ENCODE assay signal across 12 cellular contexts in genomic region chr19:11361037-11361770, GRCh38. TPM values are rescaled to one million over a fixed set of nuclear protein-coding genes. Genes with fewer than 3 reads are reported as not detected.
DNase-seq lines count a peak whose midpoint lies in the region; ATAC-seq and TF ChIP-seq lines count a peak whose summit lies in the region.
"Had no signal": no experiment of that assay in that cellular context is flagged by ENCODE, and none has a peak within 500 bp of the region (broad histone marks: within the 10 kb centered on the region; RNA-seq: fewer than 3 reads in every experiment).

No MANE protein-coding gene starts in this region.

- in situ Hi-C loops in mammary epithelial cell (cut with MboI; ENCODE audit: low sequenced_read_pairs in 2 of 2): no loop called here
- in situ Hi-C loops in KBM-7 (cut with MboI; ENCODE audit: low pct_unique_long_range_greater_than_20kb, low sequenced_read_pairs): no loop called here
- in situ Hi-C loops in GM13977 (cut with MboI; ENCODE audit: low pct_unique_long_range_greater_than_20kb, low sequenced_read_pairs, unreplicated experiment): no loop called here

- 41% methylated on average over 24 of the region's 43 CpGs for WGBS in mammary epithelial cell (ENCODE audit: low coverage, missing lambda C conversion rate)
- WGBS in upper lobe of left lung, 2 donors: 68 to 75% methylated on average over 40 to 42 of the region's 43 CpGs

- no peaks in the 10 kb centered on the region for H4K20me1 ChIP-seq in mammary epithelial cell (ENCODE audit: insufficient read depth, low read length)

- peak; percentile 36 for DNase-seq in activated naive CD8-positive, alpha-beta T cell treated with anti-CD3 and anti-CD28 coated beads, Interleukin-2, amount 50 U/mL, for 24 hours
- DNase-seq in activated naive CD8-positive, alpha-beta T cell treated with anti-CD3 and anti-CD28 coated beads for 36 hours: no peak
- DNase-seq in mammary epithelial cell (no peak), left kidney (ENCODE audit: low read depth, low spot score) (peak; percentile 93), upper lobe of left lung (peak; percentile 73 to 85), KBM-7 (no peak), GM13977 (ENCODE audit: low spot score) (no peak), RKO (ENCODE audit: low spot score) (no peak)
- DNase-seq: MV-4-11; stimulated activated naive B cell treated with anti-CD40 and anti-IgM and Interleukin-4, amounts not matched to agents 10 μg/mL and 1 μg/mL and 100 μg/mL, for 72 hours had no signal

- TF ChIP-seq CTCF in mammary epithelial cell (conservative IDR thresholded peaks at IDR 0.05 in 1 of 2, IDR thresholded peaks at IDR 0.05 in 1 of 2; ENCODE audit: extremely low read depth in 1 of 2, insufficient read depth in 1 of 2, low read depth in 1 of 2, low read length in 2 of 2): no peak
- TF ChIP-seq CTCF in upper lobe of left lung (IDR thresholded peaks at IDR 0.05): no peak
- no peak for TF ChIP-seq CTCF in GM13977 (IDR thresholded peaks at IDR 0.05; ENCODE audit: extremely low read depth, insufficient read depth, missing control alignments)

- no peaks in the 10 kb centered on the region for H3K36me3 Mint-ChIP-seq in activated naive CD8-positive, alpha-beta T cell treated with anti-CD3 and anti-CD28 coated beads, Interleukin-2, amount 50 U/mL, for 24 hours (ENCODE audit: low read depth)
- no peaks in the 10 kb centered on the region for H3K36me3 Mint-ChIP-seq in activated naive CD8-positive, alpha-beta T cell treated with anti-CD3 and anti-CD28 coated beads for 36 hours

- H3K27ac ChIP-seq in mammary epithelial cell (ENCODE audit: insufficient read depth, low read depth, low read length): no peak overlapping the region
- no peak overlapping the region for H3K27ac ChIP-seq in upper lobe of left lung
- H3K27ac ChIP-seq: epithelial cell of prostate had no signal

- H3K9me3 ChIP-seq in mammary epithelial cell (replicated peaks; ENCODE audit: insufficient read depth, low read length) (no peaks in the 10 kb centered on the region), upper lobe of left lung (no peaks in the 10 kb centered on the region)

- H3K4me2 ChIP-seq in mammary epithelial cell (ENCODE audit: insufficient read depth, low read depth, low read length): peak overlapping the region; percentile 61

- intact Hi-C loops in mammary epithelial cell (cut with micrococcal nuclease): no loop called here

- dilution Hi-C loops in mammary epithelial cell (cut with HindIII; ENCODE audit: low sequenced_read_pairs): no loop called here

- CTCF ChIA-PET in mammary epithelial cell (lab: Charles Lee; ENCODE audit: low non-redundant PET): no interaction called here

- H3K4me1 ChIP-seq in mammary epithelial cell (ENCODE audit: insufficient read depth, low read length): peaks cover 6% of the 10 kb centered on the region
- peaks cover 2 to 8% (median 4%) of the 10 kb centered on the region in 4 donors for H3K4me1 ChIP-seq in upper lobe of left lung

- peak overlapping the region; percentile 32 for H2AFZ ChIP-seq in mammary epithelial cell (ENCODE audit: low read depth, low read length)

- H3K36me3 ChIP-seq in mammary epithelial cell (ENCODE audit: insufficient read depth, low read length) (no peaks in the 10 kb centered on the region), upper lobe of left lung (peaks cover 3 to 61% (median 39%) of the 10 kb centered on the region in 4 donors)

- H3K27me3 ChIP-seq in mammary epithelial cell (ENCODE audit: insufficient read depth, low read length) (no peaks in the 10 kb centered on the region), upper lobe of left lung (no peaks in the 10 kb centered on the region)

- H3K4me3 ChIP-seq in mammary epithelial cell (replicated peaks in 1 of 3; ENCODE audit: insufficient read depth in 1 of 3, low read depth in 2 of 3, low read length in 3 of 3) (no peak overlapping the region), upper lobe of left lung (peak overlapping the region in 1 of 4 donors; percentile 19)

- no peak overlapping the region for H3K4me3 Mint-ChIP-seq in activated naive CD8-positive, alpha-beta T cell treated with anti-CD3 and anti-CD28 coated beads, Interleukin-2, amount 50 U/mL, for 24 hours
- no peak overlapping the region for H3K4me3 Mint-ChIP-seq in activated naive CD8-positive, alpha-beta T cell treated with anti-CD3 and anti-CD28 coated beads for 36 hours
- H3K4me3 Mint-ChIP-seq: activated naive CD8-positive, alpha-beta T cell; stimulated activated naive B cell treated with anti-CD40 and anti-IgM and Interleukin-4, amounts not matched to agents 10 μg/mL and 1 μg/mL and 100 μg/mL, for 72 hours had no signal

- no peaks in the 10 kb centered on the region for H3K27me3 Mint-ChIP-seq in activated naive CD8-positive, alpha-beta T cell treated with anti-CD3 and anti-CD28 coated beads, Interleukin-2, amount 50 U/mL, for 24 hours
- H3K27me3 Mint-ChIP-seq in activated naive CD8-positive, alpha-beta T cell treated with anti-CD3 and anti-CD28 coated beads for 36 hours: peaks cover 8% of the 10 kb centered on the region

- TF ChIP-seq EP300 in upper lobe of left lung (IDR thresholded peaks at IDR 0.05): no peak

- no peak for TF ChIP-seq POLR2A in upper lobe of left lung (IDR thresholded peaks at IDR 0.05)

- no peaks in the 10 kb centered on the region for H3K9me3 Mint-ChIP-seq in activated naive CD8-positive, alpha-beta T cell treated with anti-CD3 and anti-CD28 coated beads, Interleukin-2, amount 50 U/mL, for 24 hours
- no peaks in the 10 kb centered on the region for H3K9me3 Mint-ChIP-seq in activated naive CD8-positive, alpha-beta T cell treated with anti-CD3 and anti-CD28 coated beads for 36 hours
- H3K9me3 Mint-ChIP-seq: stimulated activated naive B cell treated with anti-CD40 and anti-IgM and Interleukin-4, amounts not matched to agents 10 μg/mL and 1 μg/mL and 100 μg/mL, for 72 hours had no signal

- BruUV-seq in mammary epithelial cell (replicated peaks; lab: Mats Ljungman, UMichigan): no TSS peak

- H3K79me2 ChIP-seq in mammary epithelial cell (ENCODE audit: insufficient read depth, low read length): no peaks in the 10 kb centered on the region

- H3K9ac ChIP-seq in mammary epithelial cell (ENCODE audit: insufficient read depth, low read length): no peak overlapping the region

- ATAC-seq in activated naive CD8-positive, alpha-beta T cell treated with anti-CD3 and anti-CD28 coated beads, Interleukin-2, amount 50 U/mL, for 24 hours: no peak
- peak in 1 of 2 donors; percentile 52 for ATAC-seq in upper lobe of left lung (ENCODE audit: low FRiP score in 2 of 2)
- ATAC-seq: stimulated activated naive B cell treated with anti-CD40 and anti-IgM and Interleukin-4, amounts not matched to agents 10 μg/mL and 1 μg/mL and 100 μg/mL, for 72 hours had no signal

- no peak overlapping the region for H3K27ac Mint-ChIP-seq in activated naive CD8-positive, alpha-beta T cell treated with anti-CD3 and anti-CD28 coated beads, Interleukin-2, amount 50 U/mL, for 24 hours
- no peak overlapping the region for H3K27ac Mint-ChIP-seq in activated naive CD8-positive, alpha-beta T cell treated with anti-CD3 and anti-CD28 coated beads for 36 hours
- H3K27ac Mint-ChIP-seq: activated naive CD8-positive, alpha-beta T cell; stimulated activated naive B cell treated with anti-CD40 and anti-IgM and Interleukin-4, amounts not matched to agents 10 μg/mL and 1 μg/mL and 100 μg/mL, for 72 hours had no signal

- H3K4me1 Mint-ChIP-seq in activated naive CD8-positive, alpha-beta T cell treated with anti-CD3 and anti-CD28 coated beads, Interleukin-2, amount 50 U/mL, for 24 hours: peaks cover under 1% of the 10 kb centered on the region
- H3K4me1 Mint-ChIP-seq in activated naive CD8-positive, alpha-beta T cell treated with anti-CD3 and anti-CD28 coated beads for 36 hours: no peaks in the 10 kb centered on the region

RNA-seq across cellular contexts. Expression of gene PLPPR2, which starts 6.0 kb away (rescaled TPM):
- 1 to 10 TPM in 1 of 2 experiments, under 1 TPM in 1; 0.70 to 1.2 TPM for total RNA-seq in activated naive CD8-positive, alpha-beta T cell treated with anti-CD3 and anti-CD28 coated beads for 36 hours
- total RNA-seq in mammary epithelial cell (10 to 100 TPM in 1 of 2 donors, 1 to 10 TPM in 1; 5.0 to 25.2 TPM), upper lobe of left lung (10 to 100 TPM; 10.8 to 53.8 (median 26.0) TPM)
- 8.5 TPM for polyA plus RNA-seq in mammary epithelial cell
- polyA minus RNA-seq in mammary epithelial cell: 8.4 TPM

RNA-seq across cellular contexts. Expression of gene SWSAP1, which starts 13.3 kb away (rescaled TPM):
- total RNA-seq in activated naive CD8-positive, alpha-beta T cell treated with anti-CD3 and anti-CD28 coated beads for 36 hours: 1 to 10 TPM; 2.1 to 2.2 TPM
- total RNA-seq in mammary epithelial cell (1 to 10 TPM in 1 of 2 donors, under 1 TPM in 1; 0.67 to 2.3 TPM), upper lobe of left lung (10 to 100 TPM in 1 of 6 donors, 1 to 10 TPM in 4, under 1 TPM in 1; 0.89 to 13.6 (median 3.7) TPM)
- polyA plus RNA-seq in mammary epithelial cell: 1.8 TPM
- polyA minus RNA-seq in mammary epithelial cell: 1.2 TPM

RNA-seq across cellular contexts. Expression of gene CCDC159, which starts 14.9 kb away (rescaled TPM):
- 1 to 10 TPM; 6.9 to 8.3 TPM for total RNA-seq in activated naive CD8-positive, alpha-beta T cell treated with anti-CD3 and anti-CD28 coated beads for 36 hours
- total RNA-seq in mammary epithelial cell (10 to 100 TPM in 1 of 2 donors, 1 to 10 TPM in 1; 4.0 to 10.9 TPM), upper lobe of left lung (100 to 1,000 TPM in 1 of 6 donors, 10 to 100 TPM in 5; 17.5 to 176 (median 33.3) TPM)
- 6.0 TPM for polyA plus RNA-seq in mammary epithelial cell
- not detected for polyA minus RNA-seq in mammary epithelial cell

RNA-seq across cellular contexts. Expression of gene TMEM205, which starts 15.1 kb away (rescaled TPM):
- total RNA-seq in activated naive CD8-positive, alpha-beta T cell treated with anti-CD3 and anti-CD28 coated beads for 36 hours: 10 to 100 TPM; 20.1 to 22.5 TPM
- total RNA-seq in mammary epithelial cell: 10 to 100 TPM; 57.5 to 72.0 TPM
- polyA plus RNA-seq in mammary epithelial cell: 130 TPM
- 73.8 TPM for polyA minus RNA-seq in mammary epithelial cell
- total RNA-seq in upper lobe of left lung: 100 to 1,000 TPM in 3 of 6 donors, 10 to 100 TPM in 3; 85.9 to 260 (median 132) TPM

RNA-seq across cellular contexts. Expression of gene RAB3D, which starts 21.7 kb away (rescaled TPM):
- 1 to 10 TPM; 3.2 to 4.2 TPM for total RNA-seq in activated naive CD8-positive, alpha-beta T cell treated with anti-CD3 and anti-CD28 coated beads for 36 hours
- total RNA-seq in mammary epithelial cell: 10 to 100 TPM; 27.8 to 50.2 TPM
- polyA plus RNA-seq in mammary epithelial cell: 69.1 TPM
- polyA minus RNA-seq in mammary epithelial cell: 194 TPM
- total RNA-seq in upper lobe of left lung: 10 to 100 TPM; 22.6 to 59.2 (median 30.7) TPM

Comparison
In these comparisons a context has a peak if more than half of its experiments do, and no peak if none do; other contexts are left out.
1. DNase-seq: peak in activated naive CD8-positive, alpha-beta T cell treated with anti-CD3 and anti-CD28 coated beads, Interleukin-2, amount 50 U/mL, for 24 hours (single experiment), left kidney (single experiment) and upper lobe of left lung (2 of 2); none in activated naive CD8-positive, alpha-beta T cell treated with anti-CD3 and anti-CD28 coated beads for 36 hours (single experiment), mammary epithelial cell (single experiment), KBM-7 (single experiment), GM13977 (single experiment) and RKO (single experiment).